8 cellular contexts compared by ENCODE assay signal in genomic region chr11:67373916-67374570, GRCh38. TPM values are rescaled to one million over a fixed set of nuclear protein-coding genes. Genes with fewer than 3 reads are reported as not detected.
DNase-seq lines count a peak whose midpoint lies in the region; ATAC-seq, FAIRE-seq and TF ChIP-seq lines count a peak whose summit lies in the region.

No MANE protein-coding gene starts in this region.

- H3K27me3 ChIP-seq in astrocyte (ENCODE audit: insufficient read depth, low read length), result no peaks in the 10 kb centered on the region
- no peaks in the 10 kb centered on the region for H3K27me3 ChIP-seq in right atrium auricular region
- H3K27me3 ChIP-seq in rectal smooth muscle tissue (ENCODE audit: control insufficient read depth, insufficient read depth, low read length), result no peaks in the 10 kb centered on the region

- no peak overlapping the region for H2AFZ ChIP-seq in astrocyte (ENCODE audit: low read depth, low read length)

- H3K4me3 ChIP-seq in astrocyte (ENCODE audit: insufficient read depth, low read depth, low read length) (peak overlapping the region; percentile 50), right atrium auricular region (peak overlapping the region; percentile 74 to 77), rectal smooth muscle tissue (ENCODE audit: low read length) (peak overlapping the region; percentile 60)

- H4K20me1 ChIP-seq in astrocyte (ENCODE audit: insufficient read depth, low read length), result peaks cover 32% of the 10 kb centered on the region

- peaks cover 37% of the 10 kb centered on the region for H3K4me1 Mint-ChIP-seq in astrocyte (ENCODE audit: low read depth, unreplicated experiment)

- H3K9me3 ChIP-seq in astrocyte (ENCODE audit: insufficient read depth, low read depth, low read length) (no peaks in the 10 kb centered on the region), right atrium auricular region (no peaks in the 10 kb centered on the region)

- H3K36me3 Mint-ChIP-seq in astrocyte (ENCODE audit: low read depth, unreplicated experiment), result no peaks in the 10 kb centered on the region

- H3K9me3 Mint-ChIP-seq in astrocyte (ENCODE audit: unreplicated experiment), result no peaks in the 10 kb centered on the region

- peak overlapping the region; percentile 91 for H3K4me3 Mint-ChIP-seq in astrocyte (ENCODE audit: unreplicated experiment)

- H3K27ac ChIP-seq in astrocyte (ENCODE audit: low read depth, low read length) (peak overlapping the region; percentile 95), right atrium auricular region (peak overlapping the region; percentile 89 to 93), rectal smooth muscle tissue (ENCODE audit: low read depth, low read length) (peak overlapping the region; percentile 88)

- peak in 8 of 14 donors; percentile 26 to 87 (median 47) for DNase-seq in C1 segment of cervical spinal cord (lab: John Stamatoyannopoulos, UW)
- DNase-seq in RCC 7860 (ENCODE audit: low spot score), result peak; percentile 99
- peak; percentile 99 for DNase-seq in astrocyte (ENCODE audit: low read depth)
- DNase-seq in right atrium auricular region (ENCODE audit: low spot score), result peak; percentile 94

- H3K27me3 Mint-ChIP-seq in astrocyte (ENCODE audit: low read depth, unreplicated experiment), result no peaks in the 10 kb centered on the region

- H3K79me2 ChIP-seq in astrocyte (ENCODE audit: insufficient read depth, low read length), result peaks cover 39% of the 10 kb centered on the region

- ATAC-seq in GM21423 (IDR thresholded peaks at IDR 0.05; ENCODE audit: unreplicated experiment) (peak; percentile 31), HG03159 (IDR thresholded peaks at IDR 0.05; ENCODE audit: unreplicated experiment) (no peak), HG03342 (IDR thresholded peaks at IDR 0.05; ENCODE audit: unreplicated experiment) (no peak)

- peak overlapping the region; percentile 98 for H3K27ac Mint-ChIP-seq in astrocyte (ENCODE audit: unreplicated experiment)

- peak; percentile 97 for FAIRE-seq in RCC 7860 (lab: Jason Lieb, UNC)
- peak; percentile 84 for FAIRE-seq in astrocyte (lab: Jason Lieb, UNC)

- H3K4me1 ChIP-seq in astrocyte (ENCODE audit: insufficient read depth, low read length), result peaks cover 57% of the 10 kb centered on the region
- H3K4me1 ChIP-seq in right atrium auricular region, result peaks cover 0 to 44% of the 10 kb centered on the region in 2 donors
- peaks cover 34% of the 10 kb centered on the region for H3K4me1 ChIP-seq in rectal smooth muscle tissue (ENCODE audit: control insufficient read depth, insufficient read depth, low read length)

- peak overlapping the region; percentile 93 for H3K9ac ChIP-seq in astrocyte (ENCODE audit: low read length)
- H3K9ac ChIP-seq in rectal smooth muscle tissue (ENCODE audit: low read length), result no peak overlapping the region

- H3K4me2 ChIP-seq in astrocyte (ENCODE audit: low read length), result peak overlapping the region; percentile 93

- TF ChIP-seq CTCF in astrocyte (IDR thresholded peaks at IDR 0.05; ENCODE audit: insufficient read depth, low read depth, low read length) (peak; percentile 11), right atrium auricular region (IDR thresholded peaks at IDR 0.05) (peak; percentile 24 to 72)

- H3K36me3 ChIP-seq in astrocyte (ENCODE audit: insufficient read depth, low read length) (no peaks in the 10 kb centered on the region), right atrium auricular region (no peaks in the 10 kb centered on the region), rectal smooth muscle tissue (ENCODE audit: control insufficient read depth, insufficient read depth, low read length) (no peaks in the 10 kb centered on the region)

RNA-seq across cellular contexts. Expression of gene CLCF1, which starts 0.6 kb away (rescaled TPM):
- 17.4 and 17.6 TPM in 2 replicates for total RNA-seq in astrocyte
- 10 to 100 TPM in 1 of 2 donors, 1 to 10 TPM in 1; 2.7 to 18.0 TPM for total RNA-seq in right atrium auricular region

RNA-seq across cellular contexts. Expression of gene RAD9A, which starts 17.7 kb away (rescaled TPM):
- 9.2 and 9.4 TPM in 2 replicates for total RNA-seq in astrocyte
- 1 to 10 TPM; 6.2 to 6.5 TPM for total RNA-seq in right atrium auricular region

RNA-seq across cellular contexts. Expression of gene POLD4, which starts 20.7 kb away (rescaled TPM):
- total RNA-seq in astrocyte, result 53.5 and 69.2 TPM in 2 replicates
- 100 to 1,000 TPM; 115 to 136 TPM for total RNA-seq in right atrium auricular region

RNA-seq across cellular contexts. Expression of gene PPP1CA, which starts 27.6 kb away (rescaled TPM):
- total RNA-seq in astrocyte (157 and 159 TPM in 2 replicates), right atrium auricular region (100 to 1,000 TPM in 1 of 2 donors, 10 to 100 TPM in 1; 97.8 to 112 TPM)

RNA-seq across cellular contexts. Expression of gene TBC1D10C, which starts 29.8 kb away (rescaled TPM):
- total RNA-seq in astrocyte (0.16 TPM in 1 of 2 replicates, not detected in the other), right atrium auricular region (1 to 10 TPM in 1 of 2 donors, under 1 TPM in 1; 0.33 to 1.4 TPM)

Comparison
In these comparisons a context has a peak if more than half of its experiments do, and no peak if none do; other contexts are left out.
1. DNase-seq: peak in every context shown above with its lines; median percentile 99 in RCC 7860; 99 in astrocyte; 94 in right atrium auricular region; 47 in C1 segment of cervical spinal cord.